In the genomic region with DNA sequence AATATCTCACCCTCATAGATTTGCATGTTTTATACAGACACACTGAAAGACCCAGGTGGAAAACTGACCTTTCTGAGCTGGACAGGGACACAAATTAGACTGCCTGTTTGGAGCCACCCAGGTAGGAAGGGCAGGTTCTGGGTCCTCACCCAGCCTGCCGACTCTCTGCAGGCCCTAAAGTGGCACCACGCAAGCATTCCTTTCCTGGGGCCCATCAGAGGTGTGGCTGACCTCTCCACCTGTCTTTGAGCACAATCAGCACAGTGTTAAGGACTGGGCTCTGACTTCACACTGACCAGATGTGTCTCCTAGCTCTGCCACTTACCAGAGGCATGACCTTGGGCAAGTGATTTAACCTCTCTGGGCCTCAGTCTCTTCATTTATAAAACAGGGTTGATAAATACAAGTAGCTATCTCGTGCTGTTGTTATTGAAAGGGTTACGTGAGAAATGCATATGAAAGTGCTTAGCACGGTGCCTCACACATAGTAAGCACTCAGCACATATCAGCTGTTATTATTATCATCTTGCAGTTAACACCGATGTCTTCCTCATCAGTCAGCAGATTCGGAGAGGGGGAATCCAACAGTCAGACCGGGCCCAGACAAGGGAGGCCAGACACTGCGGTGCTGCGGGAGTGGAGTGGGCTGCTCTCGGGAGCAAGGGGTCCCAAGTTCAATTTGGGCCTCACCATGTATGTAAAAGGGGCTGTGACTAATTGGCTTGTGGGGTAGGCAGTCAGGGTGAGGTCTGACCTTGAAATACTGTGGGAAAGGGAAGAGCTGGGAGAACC, we compare ENCODE assay signal across 26 cellular contexts. TPM values are rescaled to one million over a fixed set of nuclear protein-coding genes. Genes with fewer than 3 reads are reported as not detected.
DNase-seq lines count a peak whose midpoint lies in the region; ATAC-seq, FAIRE-seq and TF ChIP-seq lines count a peak whose summit lies in the region.
"Had no signal": no experiment of that assay in that cellular context is flagged by ENCODE, and none has a peak within 500 bp of the region (broad histone marks: within the 10 kb centered on the region; RNA-seq: fewer than 3 reads in every experiment).

No MANE protein-coding gene starts in this region.

- CTCF ChIA-PET in HepG2 (lab: Yijun Ruan, JAX; ENCODE audit: low intra/inter-chr PET ratio, low total read pairs) = no interaction called here
- CTCF ChIA-PET in activated CD8-positive, alpha-beta T cell treated with anti-CD3 and anti-CD28 coated beads for 36 hours (lab: Charles Lee) = interaction anchor here (1.0 to 6.5 kb wide), 5 partner anchors 26 to 112 kb away, joined by 3 to 25 read pairs (median 4); no protein-coding TSS in a partner anchor

- H3K4me3 Mint-ChIP-seq in activated CD8-positive, alpha-beta T cell treated with anti-CD3 and anti-CD28 coated beads for 36 hours = no peak overlapping the region
- H3K4me3 Mint-ChIP-seq: activated naive CD4-positive, alpha-beta T cell treated with anti-CD3 and anti-CD28 coated beads for 36 hours had no signal

- no peak overlapping the region for H2AFZ ChIP-seq in HepG2 (ENCODE audit: low read length)
- H2AFZ ChIP-seq: parathyroid adenoma had no signal

- peak overlapping the region; percentile 32 for H3K27ac Mint-ChIP-seq in activated CD8-positive, alpha-beta T cell treated with anti-CD3 and anti-CD28 coated beads for 36 hours
- H3K27ac Mint-ChIP-seq: activated naive CD4-positive, alpha-beta T cell treated with anti-CD3 and anti-CD28 coated beads for 36 hours had no signal

- H3K36me3 ChIP-seq in HepG2 (replicated peaks in 1 of 2; ENCODE audit: control insufficient read depth in 1 of 2, insufficient read depth in 2 of 2, low read length in 2 of 2) (no peaks in the 10 kb centered on the region), right lobe of liver (no peaks in the 10 kb centered on the region), upper lobe of right lung (no peaks in the 10 kb centered on the region)

- peak overlapping the region; percentile 59 for H3K4me2 ChIP-seq in HepG2 (ENCODE audit: low read depth, low read length)

- H3K27me3 Mint-ChIP-seq in activated CD8-positive, alpha-beta T cell treated with anti-CD3 and anti-CD28 coated beads for 36 hours = no peaks in the 10 kb centered on the region

- TF ChIP-seq RAD21 in HepG2 (CRISPR knock-in tag; IDR thresholded peaks at IDR 0.05) = no peak

- no TSS peak for BruUV-seq in HepG2 (replicated peaks; lab: Mats Ljungman, UMichigan)

- FAIRE-seq in HepG2 (lab: Jason Lieb, UNC) = no peak
- FAIRE-seq: endothelial cell of umbilical vein had no signal

- H3K4me3 ChIP-seq in HepG2 (replicated peaks in 1 of 3; ENCODE audit: insufficient read depth in 1 of 3, low read depth in 2 of 3, low read length in 3 of 3) = peak overlapping the region in 2 of 3 experiments; percentile 2 to 48; a peak in 3 of 6 replicates
- H3K4me3 ChIP-seq in right lobe of liver = no peak overlapping the region
- no peak overlapping the region for H3K4me3 ChIP-seq in upper lobe of right lung
- H3K4me3 ChIP-seq: testis had no signal

- POLR2A ChIA-PET in HepG2 (lab: Yijun Ruan, JAX) = no interaction called here
- POLR2A ChIA-PET in activated CD8-positive, alpha-beta T cell treated with anti-CD3 and anti-CD28 coated beads for 36 hours (lab: Charles Lee) = interaction anchor here (1.5 kb wide), 1 partner anchor 11 kb away, joined by 4 read pairs; no protein-coding TSS in a partner anchor

- no peak overlapping the region for H3K9ac ChIP-seq in HepG2 (ENCODE audit: insufficient read depth, low read depth, low read length)
- H3K9ac ChIP-seq: parathyroid adenoma had no signal

- H3K9me3 Mint-ChIP-seq in activated CD8-positive, alpha-beta T cell treated with anti-CD3 and anti-CD28 coated beads for 36 hours = no peaks in the 10 kb centered on the region
- H3K9me3 Mint-ChIP-seq: activated naive CD4-positive, alpha-beta T cell treated with anti-CD3 and anti-CD28 coated beads for 36 hours had no signal

- TF ChIP-seq EP300 in HepG2 (IDR thresholded peaks at IDR 0.05; ENCODE audit: low read depth in 2 of 2, low read length in 2 of 2) (no peak), HepG2 (CRISPR knock-in tag; IDR thresholded peaks at IDR 0.05; ENCODE audit: borderline replicate concordance) (no peak)

- TF ChIP-seq CTCF in HepG2 (CRISPR knock-in tag; IDR thresholded peaks at IDR 0.05) (no peak), right lobe of liver (IDR thresholded peaks at IDR 0.05) (no peak), upper lobe of right lung (IDR thresholded peaks at IDR 0.05) (no peak)
- TF ChIP-seq CTCF in activated CD8-positive, alpha-beta T cell treated with anti-CD3 and anti-CD28 coated beads for 36 hours (IDR thresholded peaks at IDR 0.05) = no peak

- no peak overlapping the region for H3K27ac ChIP-seq in HepG2 (ENCODE audit: extremely low read length, insufficient read depth, low read length)
- no peak overlapping the region for H3K27ac ChIP-seq in right lobe of liver
- H3K27ac ChIP-seq in upper lobe of right lung = no peak overlapping the region
- H3K27ac ChIP-seq: parathyroid adenoma, testis had no signal

- intact Hi-C loops in HepG2 (cut with micrococcal nuclease; ENCODE audit: unreplicated experiment) (no loop called here), right lobe of liver (cut with DNase I) (no loop called here), upper lobe of right lung (cut with DNase I) (loop anchor here (10.0 kb wide), 1 partner anchor 75 kb away; no protein-coding TSS in a partner anchor)
- intact Hi-C loops in activated CD8-positive, alpha-beta T cell treated with anti-CD3 and anti-CD28 coated beads for 36 hours (cut with micrococcal nuclease) = no loop called here

- WGBS in HepG2 (ENCODE audit: low lambda C conversion rate) = 11% methylated on average over 10 of the region's 11 CpGs
- WGBS in right lobe of liver (ENCODE audit: insufficient coverage, low coverage, low lambda C conversion rate, missing lambda C conversion rate) = 86% methylated on average over 9 of the region's 11 CpGs

- in situ Hi-C loops in HepG2 (cut with HindIII; ENCODE audit: extremely low pct_ligation_motif_present, low pct_unique_long_range_greater_than_20kb) = no loop called here

- peaks cover 37% of the 10 kb centered on the region for H3K4me1 Mint-ChIP-seq in activated CD8-positive, alpha-beta T cell treated with anti-CD3 and anti-CD28 coated beads for 36 hours (ENCODE audit: low read depth)

- peak; percentile 16; the same call in 2 of the 3 replicates for ATAC-seq in HepG2
- ATAC-seq in right lobe of liver = no peak
- no peak for ATAC-seq in activated CD8-positive, alpha-beta T cell treated with anti-CD3 and anti-CD28 coated beads for 36 hours
- ATAC-seq in upper lobe of right lung = peak; percentile 28
- no peak for ATAC-seq in GM21528 (IDR thresholded peaks at IDR 0.05; ENCODE audit: low FRiP score, unreplicated experiment)
- ATAC-seq: right cardiac atrium, SK-N-SH treated with all-trans-retinoic acid at 6 μM for 48 hours had no signal

- H3K9me3 ChIP-seq in HepG2 (ENCODE audit: low read length) (no peaks in the 10 kb centered on the region), right lobe of liver (no peaks in the 10 kb centered on the region), upper lobe of right lung (no peaks in the 10 kb centered on the region)
- H3K9me3 ChIP-seq: testis had no signal

- TF ChIP-seq POLR2A in HepG2 (IDR thresholded peaks at IDR 0.05; ENCODE audit: insufficient read depth in 1 of 2, low read depth in 2 of 2, low read length in 2 of 2) (no peak), right lobe of liver (IDR thresholded peaks at IDR 0.05) (no peak)

- H3K36me3 Mint-ChIP-seq in activated CD8-positive, alpha-beta T cell treated with anti-CD3 and anti-CD28 coated beads for 36 hours (ENCODE audit: low read depth) = peaks cover 10% of the 10 kb centered on the region

- H3K79me2 ChIP-seq in HepG2 (ENCODE audit: insufficient read depth, low read length) = peaks cover 22% of the 10 kb centered on the region

- H3K27me3 ChIP-seq in HepG2 (ENCODE audit: control insufficient read depth in 1 of 2, insufficient read depth in 2 of 2, low read length in 2 of 2) (no peaks in the 10 kb centered on the region; a peak in 1 of 5 replicates), right lobe of liver (no peaks in the 10 kb centered on the region), upper lobe of right lung (no peaks in the 10 kb centered on the region)
- H3K27me3 ChIP-seq: testis had no signal

- H3K4me1 ChIP-seq in HepG2 (ENCODE audit: insufficient read depth, low read length) (peaks cover 79% of the 10 kb centered on the region), right lobe of liver (peaks cover 0 to 22% (median 4%) of the 10 kb centered on the region in 4 donors), upper lobe of right lung (peaks cover 46% of the 10 kb centered on the region)

- DNase-seq in HepG2 (ENCODE audit: low spot score) = no peak
- DNase-seq in right lobe of liver = no peak
- DNase-seq in activated CD8-positive, alpha-beta T cell treated with anti-CD3 and anti-CD28 coated beads for 36 hours = no peak
- peak; percentile 59 for DNase-seq in mesenteric fat pad (ENCODE audit: low spot score)
- no peak for DNase-seq in upper lobe of right lung
- DNase-seq in iPS-NIHi11 (ENCODE audit: low spot score) = no peak
- no peak for DNase-seq in COLO829 (ENCODE audit: low spot score)
- DNase-seq: activated naive CD4-positive, alpha-beta T cell treated with anti-CD3 and anti-CD28 coated beads for 36 hours; activated T-cell treated with anti-CD3 and anti-CD28 coated beads for 4 hours; C1 segment of cervical spinal cord; dermis blood vessel endothelial cell; DMS 273 treated with DMSO at 0.1 percent for 48 hours; Karpas-422; kidney glomerular epithelial cell; mammary epithelial cell; MV-4-11; NCI-H2171 treated with DMSO at 0.1 percent for 48 hours; right cardiac atrium; stimulated activated CD4-positive, alpha-beta T cell treated with anti-CD3 and anti-CD28 coated beads, Interleukin-4, amount 100 ng/mL, for 4 hours; stimulated activated naive CD4-positive, alpha-beta T cell treated with Interleukin-2 at 50 U/mL for 16 hours; testis had no signal

- no peaks in the 10 kb centered on the region for H4K20me1 ChIP-seq in HepG2 (ENCODE audit: insufficient read depth, low read length)

RNA-seq across cellular contexts. Expression of gene TBC1D2B, which starts 2.0 kb away (rescaled TPM):
- total RNA-seq in HepG2 (2016; rRNA removed; fragmentation: Illumina TruSeq; extraction: Trizol) (7.9 and 10.1 TPM in 2 replicates), right lobe of liver (10 to 100 TPM; 23.7 to 81.4 (median 29.6) TPM), mesenteric fat pad (82.0 TPM), upper lobe of right lung (88.7 TPM)
- total RNA-seq in HepG2 (2016; cell fraction: cytosol; rRNA removed; fragmentation: Illumina TruSeq; extraction: Trizol; ENCODE audit: low read depth) = 4.1 and 5.1 TPM in 2 replicates
- total RNA-seq in HepG2 (2016; cell fraction: insoluble cytoplasmic fraction; rRNA removed; fragmentation: Illumina TruSeq; extraction: Trizol) = 7.4 and 10.4 TPM in 2 replicates
- 4.5 and 5.3 TPM in 2 replicates for total RNA-seq in HepG2 (2016; cell fraction: membrane; rRNA removed; fragmentation: Illumina TruSeq; extraction: Trizol)
- total RNA-seq in HepG2 (2016; cell fraction: nucleus; rRNA removed; fragmentation: Illumina TruSeq; extraction: Trizol) = 12.1 and 12.6 TPM in 2 replicates
- 14.4 and 18.8 TPM in 2 replicates for polyA plus RNA-seq in HepG2 (2011; rRNA removed)
- polyA plus RNA-seq in HepG2 (2011; cell fraction: cytosol; rRNA removed) = 8.9 and 11.2 TPM in 2 replicates
- 36.0 and 41.0 TPM in 2 replicates for polyA plus RNA-seq in HepG2 (2011; cell fraction: nucleus; rRNA removed)
- polyA plus RNA-seq in HepG2 (2012) = 7.6 and 13.3 TPM in 2 replicates
- 0.70 and 0.78 TPM in 2 replicates for polyA plus RNA-seq in HepG2 (2016; cell fraction: cytosol; fragmentation: Illumina TruSeq; extraction: Trizol; ENCODE audit: low read depth)
- 5.9 and 9.0 TPM in 2 replicates for polyA plus RNA-seq in HepG2 (2016; cell fraction: insoluble cytoplasmic fraction; fragmentation: Illumina TruSeq; extraction: Trizol; ENCODE audit: low read depth)
- 1.7 and 1.9 TPM in 2 replicates for polyA plus RNA-seq in HepG2 (2016; cell fraction: membrane; fragmentation: Illumina TruSeq; extraction: Trizol; ENCODE audit: low read depth)
- 16.5 and 18.2 TPM in 2 replicates for polyA plus RNA-seq in HepG2 (2016; cell fraction: nucleus; fragmentation: Illumina TruSeq; extraction: Trizol; ENCODE audit: insufficient read depth, low read depth)
- 27.1 and 31.4 TPM in 2 replicates for polyA minus RNA-seq in HepG2 (2011; rRNA and poly(A)+ RNA removed; ENCODE audit: low replicate concordance)
- polyA minus RNA-seq in HepG2 (2011; cell fraction: cytosol; rRNA and poly(A)+ RNA removed) = 8.7 and 10.4 TPM in 2 replicates
- polyA minus RNA-seq in HepG2 (2011; cell fraction: nucleus; rRNA and poly(A)+ RNA removed) = 28.2 and 32.3 TPM in 2 replicates
- total RNA-seq in activated CD8-positive, alpha-beta T cell treated with anti-CD3 and anti-CD28 coated beads for 36 hours = 10 to 100 TPM; 62.9 to 65.7 TPM

RNA-seq across cellular contexts. Expression of gene SH2D7, which starts 12.9 kb away (rescaled TPM):
- not detected in 2 replicates for total RNA-seq in HepG2 (2016; rRNA removed; fragmentation: Illumina TruSeq; extraction: Trizol)
- total RNA-seq in HepG2 (2016; cell fraction: cytosol; rRNA removed; fragmentation: Illumina TruSeq; extraction: Trizol; ENCODE audit: low read depth) = not detected in 2 replicates
- not detected in 2 replicates for total RNA-seq in HepG2 (2016; cell fraction: insoluble cytoplasmic fraction; rRNA removed; fragmentation: Illumina TruSeq; extraction: Trizol)
- total RNA-seq in HepG2 (2016; cell fraction: membrane; rRNA removed; fragmentation: Illumina TruSeq; extraction: Trizol) = not detected in 2 replicates
- total RNA-seq in HepG2 (2016; cell fraction: nucleus; rRNA removed; fragmentation: Illumina TruSeq; extraction: Trizol) = not detected in 2 replicates
- polyA plus RNA-seq in HepG2 (2011; rRNA removed) = not detected in 2 replicates
- polyA plus RNA-seq in HepG2 (2011; cell fraction: cytosol; rRNA removed) = not detected in 2 replicates
- polyA plus RNA-seq in HepG2 (2011; cell fraction: nucleus; rRNA removed) = not detected in 2 replicates
- 0.05 TPM in 1 of 2 replicates, not detected in the other for polyA plus RNA-seq in HepG2 (2012)
- not detected in 2 replicates for polyA plus RNA-seq in HepG2 (2016; cell fraction: cytosol; fragmentation: Illumina TruSeq; extraction: Trizol; ENCODE audit: low read depth)
- polyA plus RNA-seq in HepG2 (2016; cell fraction: insoluble cytoplasmic fraction; fragmentation: Illumina TruSeq; extraction: Trizol; ENCODE audit: low read depth) = not detected in 2 replicates
- not detected in 2 replicates for polyA plus RNA-seq in HepG2 (2016; cell fraction: membrane; fragmentation: Illumina TruSeq; extraction: Trizol; ENCODE audit: low read depth)
- polyA plus RNA-seq in HepG2 (2016; cell fraction: nucleus; fragmentation: Illumina TruSeq; extraction: Trizol; ENCODE audit: insufficient read depth, low read depth) = not detected in 2 replicates
- polyA minus RNA-seq in HepG2 (2011; rRNA and poly(A)+ RNA removed; ENCODE audit: low replicate concordance) = not detected in 2 replicates
- not detected in 2 replicates for polyA minus RNA-seq in HepG2 (2011; cell fraction: cytosol; rRNA and poly(A)+ RNA removed)
- not detected in 2 replicates for polyA minus RNA-seq in HepG2 (2011; cell fraction: nucleus; rRNA and poly(A)+ RNA removed)
- not detected for total RNA-seq in right lobe of liver
- total RNA-seq in activated CD8-positive, alpha-beta T cell treated with anti-CD3 and anti-CD28 coated beads for 36 hours = not detected
- total RNA-seq in mesenteric fat pad = not detected
- not detected for total RNA-seq in upper lobe of right lung
- total RNA-seq: activated naive CD4-positive, alpha-beta T cell treated with anti-CD3 and anti-CD28 coated beads for 36 hours; dermis blood vessel endothelial cell; endothelial cell of umbilical vein; mammary epithelial cell; right cardiac atrium had no signal
- polyA plus RNA-seq: AG04450, endothelial cell of umbilical vein, mammary epithelial cell had no signal

RNA-seq across cellular contexts. Expression of gene CIB2, which starts 51.8 kb away (rescaled TPM):
- total RNA-seq in HepG2 (2016; rRNA removed; fragmentation: Illumina TruSeq; extraction: Trizol) (1.5 and 1.8 TPM in 2 replicates), right lobe of liver (1 to 10 TPM in 2 of 6 experiments, under 1 TPM in 3, not detected in 1; 0.22 to 1.3 (median 0.74) TPM), mesenteric fat pad (5.5 TPM), upper lobe of right lung (1.9 TPM)
- 6.0 and 7.3 TPM in 2 replicates for total RNA-seq in HepG2 (2016; cell fraction: cytosol; rRNA removed; fragmentation: Illumina TruSeq; extraction: Trizol; ENCODE audit: low read depth)
- total RNA-seq in HepG2 (2016; cell fraction: insoluble cytoplasmic fraction; rRNA removed; fragmentation: Illumina TruSeq; extraction: Trizol) = 1.6 and 2.2 TPM in 2 replicates
- total RNA-seq in HepG2 (2016; cell fraction: membrane; rRNA removed; fragmentation: Illumina TruSeq; extraction: Trizol) = 6.9 and 9.0 TPM in 2 replicates
- 0.63 and 0.84 TPM in 2 replicates for total RNA-seq in HepG2 (2016; cell fraction: nucleus; rRNA removed; fragmentation: Illumina TruSeq; extraction: Trizol)
- 1.4 and 4.5 TPM in 2 replicates for polyA plus RNA-seq in HepG2 (2011; rRNA removed)
- polyA plus RNA-seq in HepG2 (2011; cell fraction: cytosol; rRNA removed) = 1.5 and 2.4 TPM in 2 replicates
- 0.19 and 0.87 TPM in 2 replicates for polyA plus RNA-seq in HepG2 (2011; cell fraction: nucleus; rRNA removed)
- 2.2 and 3.7 TPM in 2 replicates for polyA plus RNA-seq in HepG2 (2012)
- polyA plus RNA-seq in HepG2 (2016; cell fraction: cytosol; fragmentation: Illumina TruSeq; extraction: Trizol; ENCODE audit: low read depth) = 13.6 and 14.5 TPM in 2 replicates
- polyA plus RNA-seq in HepG2 (2016; cell fraction: insoluble cytoplasmic fraction; fragmentation: Illumina TruSeq; extraction: Trizol; ENCODE audit: low read depth) = 3.1 and 4.0 TPM in 2 replicates
- polyA plus RNA-seq in HepG2 (2016; cell fraction: membrane; fragmentation: Illumina TruSeq; extraction: Trizol; ENCODE audit: low read depth) = 13.2 TPM in 2 replicates
- polyA plus RNA-seq in HepG2 (2016; cell fraction: nucleus; fragmentation: Illumina TruSeq; extraction: Trizol; ENCODE audit: insufficient read depth, low read depth) = 2.5 and 2.6 TPM in 2 replicates
- 1.3 and 2.2 TPM in 2 replicates for polyA minus RNA-seq in HepG2 (2011; rRNA and poly(A)+ RNA removed; ENCODE audit: low replicate concordance)
- 1.8 TPM in 1 of 2 replicates, not detected in the other for polyA minus RNA-seq in HepG2 (2011; cell fraction: cytosol; rRNA and poly(A)+ RNA removed)
- 0.77 TPM in 1 of 2 replicates, not detected in the other for polyA minus RNA-seq in HepG2 (2011; cell fraction: nucleus; rRNA and poly(A)+ RNA removed)
- total RNA-seq in activated CD8-positive, alpha-beta T cell treated with anti-CD3 and anti-CD28 coated beads for 36 hours = 1 to 10 TPM; 1.6 TPM

Comparison
In these comparisons a context has a peak if more than half of its experiments do, and no peak if none do; other contexts are left out.
1. ATAC-seq: peak in HepG2 (single experiment) and upper lobe of right lung (single experiment); none in right lobe of liver (0 of 4), activated CD8-positive, alpha-beta T cell treated with anti-CD3 and anti-CD28 coated beads for 36 hours (single experiment) and GM21528 (single experiment).
2. H3K4me3 ChIP-seq: peak in HepG2 (2 of 3); none in right lobe of liver (0 of 3) and upper lobe of right lung (single experiment).